ENCODE assay signal across 23 cellular contexts in genomic region chr11:72067676-72068075, GRCh38. TPM values are rescaled to one million over a fixed set of nuclear protein-coding genes. Genes with fewer than 3 reads are reported as not detected.
DNase-seq lines count a peak whose midpoint lies in the region; ATAC-seq and TF ChIP-seq lines count a peak whose summit lies in the region.
"Had no signal": no experiment of that assay in that cellular context is flagged by ENCODE, and none has a peak within 500 bp of the region (broad histone marks: within the 10 kb centered on the region; RNA-seq: fewer than 3 reads in every experiment).

No MANE protein-coding gene starts in this region.

- H3K4me1 Mint-ChIP-seq in activated T-cell treated with anti-CD3 and anti-CD28 coated beads, Interleukin-2, amount 50 U/mL, for 24 hours (ENCODE audit: low read depth) = peaks cover 44% of the 10 kb centered on the region
- H3K4me1 Mint-ChIP-seq in activated T-cell treated with anti-CD3 and anti-CD28 coated beads, Interleukin-2, amount 50 U/mL, for 4 hours (ENCODE audit: low read depth) = peaks cover 34% of the 10 kb centered on the region
- H3K4me1 Mint-ChIP-seq in dendritic cell treated with granulocyte-macrophage colony-stimulating factor and Interleukin-4, amounts not matched to agents 40 ng/mL and 50 ng/mL, for 4 days (ENCODE audit: low read depth) = peaks cover 62% of the 10 kb centered on the region
- H3K4me1 Mint-ChIP-seq in neural progenitor cell = peaks cover 48% of the 10 kb centered on the region

- ATAC-seq in activated T-cell treated with anti-CD3 and anti-CD28 coated beads, Interleukin-2, amount 50 U/mL, for 4 hours = no peak
- ATAC-seq: A549, esophagus mucosa, left lung had no signal

- TF ChIP-seq CTCF in neural progenitor cell (IDR thresholded peaks at IDR 0.05) (no peak), transverse colon (IDR thresholded peaks at IDR 0.05) (no peak), WERI-Rb-1 (IDR thresholded peaks at IDR 0.05; ENCODE audit: low read depth, low read length) (no peak)

- H3K27ac Mint-ChIP-seq in activated T-cell treated with anti-CD3 and anti-CD28 coated beads, Interleukin-2, amount 50 U/mL, for 24 hours = peak overlapping the region; percentile 45
- H3K27ac Mint-ChIP-seq in dendritic cell treated with granulocyte-macrophage colony-stimulating factor and Interleukin-4, amounts not matched to agents 40 ng/mL and 50 ng/mL, for 4 days = peak overlapping the region; percentile 97
- H3K27ac Mint-ChIP-seq in neural progenitor cell = no peak overlapping the region
- H3K27ac Mint-ChIP-seq: activated B cell treated with CpG ODN at 0.5 μM for 24 hours; T-helper 1 cell treated with Interleukin-12 subunit alpha and Interleukin-12 subunit beta and Interleukin-4 antibody, amounts not matched to agents 30 μg/mL and 1 μg/mL, for 36 hours had no signal

- in situ Hi-C loops in transverse colon (cut with MboI; ENCODE audit: low pct_ligation_motif_present in 1 of 4, low pct_unique_long_range_greater_than_20kb in 1 of 4, low sequenced_read_pairs in 3 of 4) = no loop called here

- peak overlapping the region; percentile 60 for H3K4me2 ChIP-seq in neural progenitor cell
- H3K4me2 ChIP-seq: A549 had no signal

- no peaks in the 10 kb centered on the region for H3K27me3 Mint-ChIP-seq in activated T-cell treated with anti-CD3 and anti-CD28 coated beads, Interleukin-2, amount 50 U/mL, for 24 hours
- no peaks in the 10 kb centered on the region for H3K27me3 Mint-ChIP-seq in activated T-cell treated with anti-CD3 and anti-CD28 coated beads, Interleukin-2, amount 50 U/mL, for 4 hours (ENCODE audit: low read depth)
- H3K27me3 Mint-ChIP-seq in dendritic cell treated with granulocyte-macrophage colony-stimulating factor and Interleukin-4, amounts not matched to agents 40 ng/mL and 50 ng/mL, for 4 days = no peaks in the 10 kb centered on the region
- peaks cover 8% of the 10 kb centered on the region for H3K27me3 Mint-ChIP-seq in neural progenitor cell (ENCODE audit: insufficient read depth, low read depth)
- H3K27me3 Mint-ChIP-seq: activated B cell treated with CpG ODN at 0.5 μM for 24 hours had no signal

- H3K4me3 ChIP-seq in neural progenitor cell (no peak overlapping the region), transverse colon (no peak overlapping the region), WERI-Rb-1 (ENCODE audit: low read depth, low read length) (no peak overlapping the region)
- H3K4me3 ChIP-seq: A549, left lung had no signal

- peak overlapping the region; percentile 89 for H3K27ac ChIP-seq in neural progenitor cell
- H3K27ac ChIP-seq in transverse colon = peak overlapping the region in 3 of 4 donors; percentile 68 to 85 (median 77)
- no peak overlapping the region for H3K27ac ChIP-seq in WERI-Rb-1
- H3K27ac ChIP-seq: A549 had no signal

- TF ChIP-seq EP300 in transverse colon (IDR thresholded peaks at IDR 0.05; ENCODE audit: low read depth) = no peak

- intact Hi-C loops in dendritic cell treated with granulocyte-macrophage colony-stimulating factor and Interleukin-4, amounts not matched to agents 40 ng/mL and 50 ng/mL, for 4 days (cut with micrococcal nuclease) = no loop called here
- intact Hi-C loops in transverse colon (cut with DNase I; ENCODE audit: low total_unique reads) = no loop called here

- H2AFZ ChIP-seq in neural progenitor cell (replicated peaks) = no peak overlapping the region

- H3K4me1 ChIP-seq in neural progenitor cell = peaks cover 51% of the 10 kb centered on the region
- H3K4me1 ChIP-seq in transverse colon = peaks cover 30 to 59% (median 43%) of the 10 kb centered on the region in 4 donors

- H3K27me3 ChIP-seq in neural progenitor cell (no peaks in the 10 kb centered on the region), transverse colon (no peaks in the 10 kb centered on the region), WERI-Rb-1 (ENCODE audit: insufficient read depth, low read depth, severe bottlenecking) (no peaks in the 10 kb centered on the region)
- H3K27me3 ChIP-seq: left lung had no signal

- H3K9me3 Mint-ChIP-seq in activated T-cell treated with anti-CD3 and anti-CD28 coated beads, Interleukin-2, amount 50 U/mL, for 24 hours = no peaks in the 10 kb centered on the region
- no peaks in the 10 kb centered on the region for H3K9me3 Mint-ChIP-seq in activated T-cell treated with anti-CD3 and anti-CD28 coated beads, Interleukin-2, amount 50 U/mL, for 4 hours
- no peaks in the 10 kb centered on the region for H3K9me3 Mint-ChIP-seq in dendritic cell treated with granulocyte-macrophage colony-stimulating factor and Interleukin-4, amounts not matched to agents 40 ng/mL and 50 ng/mL, for 4 days
- H3K9me3 Mint-ChIP-seq in neural progenitor cell = no peaks in the 10 kb centered on the region
- H3K9me3 Mint-ChIP-seq: activated B cell treated with CpG ODN at 0.5 μM for 24 hours; T-helper 1 cell treated with Interleukin-12 subunit alpha and Interleukin-12 subunit beta and Interleukin-4 antibody, amounts not matched to agents 30 μg/mL and 1 μg/mL, for 36 hours had no signal

- H3K9me3 ChIP-seq in neural progenitor cell (ENCODE audit: low read depth) (no peaks in the 10 kb centered on the region), transverse colon (no peaks in the 10 kb centered on the region), WERI-Rb-1 (ENCODE audit: severe bottlenecking) (no peaks in the 10 kb centered on the region)
- H3K9me3 ChIP-seq: A549, left lung had no signal

- no peak overlapping the region for H3K9ac ChIP-seq in neural progenitor cell

- peaks cover 60% of the 10 kb centered on the region for H3K36me3 Mint-ChIP-seq in activated T-cell treated with anti-CD3 and anti-CD28 coated beads, Interleukin-2, amount 50 U/mL, for 24 hours (ENCODE audit: low read depth)
- peaks cover 22% of the 10 kb centered on the region for H3K36me3 Mint-ChIP-seq in activated T-cell treated with anti-CD3 and anti-CD28 coated beads, Interleukin-2, amount 50 U/mL, for 4 hours (ENCODE audit: insufficient read depth)
- peaks cover 40% of the 10 kb centered on the region for H3K36me3 Mint-ChIP-seq in dendritic cell treated with granulocyte-macrophage colony-stimulating factor and Interleukin-4, amounts not matched to agents 40 ng/mL and 50 ng/mL, for 4 days (ENCODE audit: low read depth)
- H3K36me3 Mint-ChIP-seq in neural progenitor cell = peaks cover 7% of the 10 kb centered on the region

- peaks cover 26% of the 10 kb centered on the region for H3F3A ChIP-seq in neural progenitor cell (ENCODE audit: low read depth)

- DNase-seq in activated T-cell treated with anti-CD3 and anti-CD28 coated beads, Interleukin-2, amount 50 U/mL, for 24 hours = no peak
- DNase-seq in activated T-cell treated with anti-CD3 and anti-CD28 coated beads, Interleukin-2, amount 50 U/mL, for 4 hours = no peak
- DNase-seq in neural progenitor cell (ENCODE audit: low spot score) (no peak), transverse colon (no peak), mucosa of gallbladder (ENCODE audit: low spot score) (no peak), WERI-Rb-1 (no peak), SKM-1 treated with dmso at 0.1 percent for 144 hours (lab: John Stamatoyannopoulos, UW; ENCODE audit: unreplicated experiment) (no peak)
- DNase-seq: activated B cell treated with CpG ODN at 0.5 μM for 24 hours; activated CD8-positive, alpha-beta memory T cell treated with anti-CD3 and anti-CD28 coated beads for 24 hours; GOT3; left lung; NCI-H1436; NCI-H748 treated with DMSO at 0.1 percent for 48 hours; OCI-M1; SHP77 treated with DMSO at 0.1 percent for 48 hours; stimulated activated CD4-positive, alpha-beta T cell treated with anti-CD3 and anti-CD28 coated beads, Interleukin-1b, Interleukin-23, amount 100 ng/mL, for 48 hours; stimulated activated naive CD4-positive, alpha-beta T cell treated with Interleukin-2 at 50 U/mL for 16 hours had no signal

- peaks cover 100% of the 10 kb centered on the region for H3K79me2 ChIP-seq in neural progenitor cell (ENCODE audit: low read depth)

- no peak overlapping the region for H3K4me3 Mint-ChIP-seq in activated T-cell treated with anti-CD3 and anti-CD28 coated beads, Interleukin-2, amount 50 U/mL, for 24 hours
- H3K4me3 Mint-ChIP-seq in activated T-cell treated with anti-CD3 and anti-CD28 coated beads, Interleukin-2, amount 50 U/mL, for 4 hours = no peak overlapping the region
- H3K4me3 Mint-ChIP-seq in dendritic cell treated with granulocyte-macrophage colony-stimulating factor and Interleukin-4, amounts not matched to agents 40 ng/mL and 50 ng/mL, for 4 days = no peak overlapping the region
- H3K4me3 Mint-ChIP-seq in neural progenitor cell = no peak overlapping the region
- H3K4me3 Mint-ChIP-seq: activated B cell treated with CpG ODN at 0.5 μM for 24 hours; T-helper 1 cell treated with Interleukin-12 subunit alpha and Interleukin-12 subunit beta and Interleukin-4 antibody, amounts not matched to agents 30 μg/mL and 1 μg/mL, for 36 hours had no signal

- no peaks in the 10 kb centered on the region for H3K36me3 ChIP-seq in neural progenitor cell
- no peaks in the 10 kb centered on the region for H3K36me3 ChIP-seq in transverse colon
- peaks cover 69% of the 10 kb centered on the region for H3K36me3 ChIP-seq in WERI-Rb-1

- peaks cover 49% of the 10 kb centered on the region for H4K20me1 ChIP-seq in neural progenitor cell (ENCODE audit: low read depth)

- TF ChIP-seq POLR2A in transverse colon (IDR thresholded peaks at IDR 0.05) = no peak

RNA-seq across cellular contexts. Expression of gene NUMA1, which starts 12.7 kb away (rescaled TPM):
- total RNA-seq in activated T-cell treated with anti-CD3 and anti-CD28 coated beads, Interleukin-2, amount 50 U/mL, for 4 hours = 10 to 100 TPM; 80.8 to 90.6 (median 85.3) TPM
- total RNA-seq in neural progenitor cell (ENCODE audit: low replicate concordance) (130 and 337 TPM in 2 replicates), transverse colon (100 to 1,000 TPM; 323 to 520 (median 419) TPM), mucosa of gallbladder (261 TPM)

RNA-seq across cellular contexts. Expression of gene LRRC51, which starts 13.0 kb away (rescaled TPM):
- total RNA-seq in activated T-cell treated with anti-CD3 and anti-CD28 coated beads, Interleukin-2, amount 50 U/mL, for 4 hours = 1 to 10 TPM; 3.3 to 7.7 (median 7.3) TPM
- total RNA-seq in neural progenitor cell (ENCODE audit: low replicate concordance) (10.5 and 15.0 TPM in 2 replicates), transverse colon (10 to 100 TPM in 1 of 4 donors, 1 to 10 TPM in 3; 5.1 to 77.4 (median 6.7) TPM), mucosa of gallbladder (12.9 TPM)

RNA-seq across cellular contexts. Expression of gene LAMTOR1, which starts 35.4 kb away (rescaled TPM):
- 10 to 100 TPM; 77.6 to 82.1 (median 78.2) TPM for total RNA-seq in activated T-cell treated with anti-CD3 and anti-CD28 coated beads, Interleukin-2, amount 50 U/mL, for 4 hours
- 41.6 and 73.2 TPM in 2 replicates for total RNA-seq in neural progenitor cell (ENCODE audit: low replicate concordance)
- 100 to 1,000 TPM in 2 of 4 donors, 10 to 100 TPM in 2; 59.1 to 156 (median 102) TPM for total RNA-seq in transverse colon
- 81.7 TPM for total RNA-seq in mucosa of gallbladder

RNA-seq across cellular contexts. Expression of gene TOMT, which starts 38.0 kb away (rescaled TPM):
- not detected for total RNA-seq in activated T-cell treated with anti-CD3 and anti-CD28 coated beads, Interleukin-2, amount 50 U/mL, for 4 hours
- total RNA-seq in neural progenitor cell (ENCODE audit: low replicate concordance) = not detected in 2 replicates
- total RNA-seq in transverse colon = not detected
- not detected for total RNA-seq in mucosa of gallbladder
- total RNA-seq: activated B cell treated with CpG ODN at 0.5 μM for 24 hours, bronchial epithelial cell, esophagus mucosa, left lung, osteocyte had no signal

RNA-seq across cellular contexts. Expression of gene ANAPC15, which starts 44.8 kb away (rescaled TPM):
- total RNA-seq in activated T-cell treated with anti-CD3 and anti-CD28 coated beads, Interleukin-2, amount 50 U/mL, for 4 hours = 10 to 100 TPM; 56.2 to 68.9 (median 58.9) TPM
- 44.7 and 45.6 TPM in 2 replicates for total RNA-seq in neural progenitor cell (ENCODE audit: low replicate concordance)
- 10 to 100 TPM; 15.1 to 44.5 (median 27.6) TPM for total RNA-seq in transverse colon
- 33.3 TPM for total RNA-seq in mucosa of gallbladder
